ENCODE assay signal across 10 cellular contexts in the genomic region with DNA sequence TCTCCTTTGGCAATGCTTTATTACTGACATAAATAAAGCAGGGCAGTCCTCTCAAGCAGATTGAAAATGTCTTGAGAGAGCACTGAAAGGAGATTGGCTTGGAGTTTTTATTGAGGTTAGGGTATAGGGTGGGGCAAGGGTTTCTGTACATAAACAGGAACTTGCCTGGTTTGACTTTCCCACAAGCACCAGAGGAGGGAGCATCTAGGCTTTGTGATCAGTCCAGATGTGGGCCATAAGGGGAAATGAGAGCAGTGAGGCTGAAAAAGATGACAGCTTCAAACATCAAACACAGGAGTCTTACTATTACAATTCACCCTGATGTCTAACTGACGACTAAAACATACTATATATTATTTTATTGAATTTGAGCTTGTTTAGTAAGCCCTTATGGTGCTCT.
A peak's percentile ranks its signal among the peaks of the same experiment; 100 is the strongest.
DNase-seq lines count a peak whose midpoint lies in the region; ATAC-seq, FAIRE-seq and TF ChIP-seq lines count a peak whose summit lies in the region.
"Had no signal": no experiment of that assay in that cellular context is flagged by ENCODE, and none has a peak within 500 bp of the region (broad histone marks: within the 10 kb centered on the region; RNA-seq: fewer than 3 reads in every experiment).

No MANE protein-coding gene starts in this region.

- no peak for FAIRE-seq in frontal cortex (lab: Jason Lieb, UNC)

- H3K9me3 ChIP-seq in breast epithelium, result no peaks in the 10 kb centered on the region

- H3K4me1 ChIP-seq in breast epithelium, result no peaks in the 10 kb centered on the region

- TF ChIP-seq CTCF in GM10248 (IDR thresholded peaks at IDR 0.05; ENCODE audit: control extremely low read depth, extremely low read depth, low read depth, missing control alignments), result peak; percentile 59
- no peak for TF ChIP-seq CTCF in breast epithelium (IDR thresholded peaks at IDR 0.05)

- H3K4me3 Mint-ChIP-seq in activated CD4-positive, alpha-beta memory T cell treated with anti-CD3 and anti-CD28 coated beads, Interleukin-2, amount 10 ng/mL, durations not matched to agents 7 days and 5 days, result no peak overlapping the region

- POLR2A ChIA-PET in GM10248 (lab: Yijun Ruan, JAX), result interaction anchor here (0.5 kb wide), 1 partner anchor 11 kb away, joined by 3 read pairs; no protein-coding TSS in a partner anchor
- POLR2A ChIA-PET in activated CD4-positive, alpha-beta memory T cell treated with anti-CD3 and anti-CD28 coated beads, Interleukin-2, amount 10 ng/mL, durations not matched to agents 7 days and 5 days (lab: Charles Lee), result interaction anchor here (1.5 kb wide), 1 partner anchor 45 kb away, joined by 5 read pairs; no protein-coding TSS in a partner anchor

- H3K9me3 Mint-ChIP-seq in activated CD4-positive, alpha-beta memory T cell treated with anti-CD3 and anti-CD28 coated beads, Interleukin-2, amount 10 ng/mL, durations not matched to agents 7 days and 5 days, result peaks cover 8% of the 10 kb centered on the region

- no peaks in the 10 kb centered on the region for H3K36me3 ChIP-seq in breast epithelium

- no peak for TF ChIP-seq POLR2A in breast epithelium (IDR thresholded peaks at IDR 0.05)

- peaks cover 2% of the 10 kb centered on the region for H3K36me3 Mint-ChIP-seq in activated CD4-positive, alpha-beta memory T cell treated with anti-CD3 and anti-CD28 coated beads, Interleukin-2, amount 10 ng/mL, durations not matched to agents 7 days and 5 days (ENCODE audit: low read depth)

- ATAC-seq in GM19455 (IDR thresholded peaks at IDR 0.05; ENCODE audit: unreplicated experiment), result peak; percentile 82
- peak; percentile 75 for ATAC-seq in HG03558 (IDR thresholded peaks at IDR 0.05; ENCODE audit: extremely low read depth, unreplicated experiment)

- peak overlapping the region; percentile 65 for H3K27ac Mint-ChIP-seq in activated CD4-positive, alpha-beta memory T cell treated with anti-CD3 and anti-CD28 coated beads, Interleukin-2, amount 10 ng/mL, durations not matched to agents 7 days and 5 days

- peak; percentile 55 for DNase-seq in GM10248 (ENCODE audit: extremely low spot score)
- DNase-seq in activated CD4-positive, alpha-beta memory T cell treated with anti-CD3 and anti-CD28 coated beads, Interleukin-2, amount 10 ng/mL, durations not matched to agents 7 days and 5 days, result peak; percentile 52
- no peak for DNase-seq in NCI-H345 treated with DMSO at 0.1 percent for 48 hours (lab: John Stamatoyannopoulos, UW; ENCODE audit: unreplicated experiment)
- no peak for DNase-seq in G401 (ENCODE audit: low spot score)
- no peak for DNase-seq in frontal cortex (ENCODE audit: low spot score in 2 of 2)
- DNase-seq in breast epithelium (ENCODE audit: low spot score in 2 of 2), result no peak
- DNase-seq: head of caudate nucleus, NCI-H2107 had no signal

- peaks cover 23% of the 10 kb centered on the region for H3K4me1 Mint-ChIP-seq in activated CD4-positive, alpha-beta memory T cell treated with anti-CD3 and anti-CD28 coated beads, Interleukin-2, amount 10 ng/mL, durations not matched to agents 7 days and 5 days

- CTCF ChIA-PET in GM10248 (lab: Yijun Ruan, JAX), result interaction anchor here (0.6 to 2.6 kb wide), 5 partner anchors 13 to 284 kb away, joined by 3 to 10 read pairs (median 4); no protein-coding TSS in a partner anchor
- CTCF ChIA-PET in activated CD4-positive, alpha-beta memory T cell treated with anti-CD3 and anti-CD28 coated beads, Interleukin-2, amount 10 ng/mL, durations not matched to agents 7 days and 5 days (lab: Charles Lee), result interaction anchor here (0.7 to 3.2 kb wide), 3 partner anchors 281 to 969 kb away, joined by 3 to 13 read pairs (median 6); no protein-coding TSS in a partner anchor

- H3K27me3 ChIP-seq in breast epithelium, result no peaks in the 10 kb centered on the region

- H3K27me3 Mint-ChIP-seq in activated CD4-positive, alpha-beta memory T cell treated with anti-CD3 and anti-CD28 coated beads, Interleukin-2, amount 10 ng/mL, durations not matched to agents 7 days and 5 days, result peaks cover 3% of the 10 kb centered on the region

- H3K27ac ChIP-seq in breast epithelium, result no peak overlapping the region

- in situ Hi-C loops in G401 (cut with HindIII; ENCODE audit: low sequenced_read_pairs), result no loop called here

- no peak overlapping the region for H3K4me3 ChIP-seq in breast epithelium

- intact Hi-C loops in breast epithelium (cut with DNase I; ENCODE audit: low total_unique reads), result no loop called here

Comparison
In these comparisons a context has a peak if more than half of its experiments do, and no peak if none do; other contexts are left out.
1. DNase-seq: peak in GM10248 (single experiment) and activated CD4-positive, alpha-beta memory T cell treated with anti-CD3 and anti-CD28 coated beads, Interleukin-2, amount 10 ng/mL, durations not matched to agents 7 days and 5 days (single experiment); none in NCI-H345 treated with DMSO at 0.1 percent for 48 hours (single experiment), G401 (single experiment), frontal cortex (0 of 2) and breast epithelium (0 of 2).